ENCODE assay signal across 6 cellular contexts in the genomic region with DNA sequence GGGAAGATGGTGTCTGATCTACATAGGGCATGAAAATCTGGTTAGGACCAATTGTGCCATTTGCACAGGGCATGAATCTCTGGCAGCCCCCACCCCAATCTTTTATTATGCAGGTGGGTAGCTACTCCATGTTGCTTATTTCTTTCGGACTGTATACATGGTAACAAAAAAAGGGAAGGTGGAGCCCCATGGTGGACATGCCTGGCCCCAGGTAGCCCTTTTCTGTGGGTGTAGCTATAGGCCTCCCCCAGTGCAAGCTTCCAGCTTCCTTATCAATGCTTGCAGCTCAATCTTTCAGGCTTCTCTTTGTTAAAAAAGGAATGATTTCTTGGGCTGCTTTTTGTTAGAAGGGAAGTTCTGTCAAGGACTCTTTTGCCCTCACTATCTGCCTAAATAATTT.
"Had no signal": no experiment of that assay in that cellular context is flagged by ENCODE, and none has a peak within 500 bp of the region (broad histone marks: within the 10 kb centered on the region; RNA-seq: fewer than 3 reads in every experiment).

No MANE protein-coding gene starts in this region.

- H3K27ac Mint-ChIP-seq: IgD-negative memory B cell had no signal

- FAIRE-seq: HTR-8/SVneo had no signal

- H3K4me3 Mint-ChIP-seq: IgD-negative memory B cell had no signal

- H3K27ac ChIP-seq: HL-60 had no signal

- DNase-seq: IMR-90, KBM-7, KG1 had no signal
